21 cellular contexts compared by ENCODE assay signal in the genomic region with DNA sequence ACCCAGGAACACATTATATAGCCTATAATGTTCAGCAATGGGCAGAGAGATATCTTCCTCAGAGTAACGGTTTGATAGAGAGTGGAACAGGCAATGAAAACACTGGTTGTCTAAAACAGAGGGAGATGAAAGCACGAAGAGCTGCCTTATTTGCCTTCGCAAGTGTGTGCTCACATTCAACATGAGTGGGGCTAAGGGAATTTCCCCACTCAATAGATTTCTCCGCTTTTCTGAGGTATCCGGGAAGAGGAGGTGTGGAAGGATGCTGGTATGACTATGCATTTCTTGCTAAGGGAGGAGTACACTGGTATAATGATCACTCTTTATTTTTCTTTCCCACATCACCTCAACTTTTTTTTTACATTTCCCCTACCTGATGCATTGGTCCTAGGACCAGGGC. TPM values are rescaled to one million over a fixed set of nuclear protein-coding genes. Genes with fewer than 3 reads are reported as not detected.
A peak's percentile ranks its signal among the peaks of the same experiment; 100 is the strongest.
DNase-seq lines count a peak whose midpoint lies in the region; FAIRE-seq and TF ChIP-seq lines count a peak whose summit lies in the region.
"Had no signal": no experiment of that assay in that cellular context is flagged by ENCODE, and none has a peak within 500 bp of the region (broad histone marks: within the 10 kb centered on the region; RNA-seq: fewer than 3 reads in every experiment).

No MANE protein-coding gene starts in this region.

- peak overlapping the region; percentile 31 for H3K27ac ChIP-seq in thymus (ENCODE audit: low read depth)
- H3K27ac ChIP-seq in OCI-LY7 (ENCODE audit: low read depth, low read length, poor library complexity, severe bottlenecking) = no peak overlapping the region
- H3K27ac ChIP-seq: BLaER1, GM23248 had no signal

- 97% methylated on average over 5 of the region's 5 CpGs for WGBS in thymus

- H3K27me3 ChIP-seq in thymus (ENCODE audit: control insufficient read depth, insufficient read depth) = no peaks in the 10 kb centered on the region

- H3K4me1 ChIP-seq in thymus (ENCODE audit: control insufficient read depth, insufficient read depth, low read length) (no peaks in the 10 kb centered on the region), OCI-LY7 (ENCODE audit: insufficient read depth, low read length, poor library complexity, severe bottlenecking) (peaks cover 9% of the 10 kb centered on the region)

- peaks cover 21% of the 10 kb centered on the region for H3K9me3 Mint-ChIP-seq in activated naive CD4-positive, alpha-beta T cell treated with anti-CD3 and anti-CD28 coated beads for 36 hours
- H3K9me3 Mint-ChIP-seq in activated T-helper 1 cell treated with anti-CD3 and anti-CD28 coated beads, Interleukin-12 subunit alpha, Interleukin-12 subunit beta, Interleukin-2, Interleukin-4 antibody, amounts not matched to agents 30 ng/mL and 10 ng/mL and 1 ng/mL, durations not matched to agents 14 hours and 24 hours and 36 hours = peaks cover 16% of the 10 kb centered on the region
- H3K9me3 Mint-ChIP-seq: CD4-positive, alpha-beta T cell had no signal

- H3K4me2 ChIP-seq in OCI-LY7 (ENCODE audit: low read length) = no peak overlapping the region
- H3K4me2 ChIP-seq: BLaER1 had no signal

- TF ChIP-seq CTCF in OCI-LY7 (conservative IDR thresholded peaks at IDR 0.05; ENCODE audit: low read length) = no peak

- no peak overlapping the region for H3K4me3 Mint-ChIP-seq in activated naive CD4-positive, alpha-beta T cell treated with anti-CD3 and anti-CD28 coated beads for 36 hours
- no peak overlapping the region for H3K4me3 Mint-ChIP-seq in activated T-helper 1 cell treated with anti-CD3 and anti-CD28 coated beads, Interleukin-12 subunit alpha, Interleukin-12 subunit beta, Interleukin-2, Interleukin-4 antibody, amounts not matched to agents 30 ng/mL and 10 ng/mL and 1 ng/mL, durations not matched to agents 14 hours and 24 hours and 36 hours
- H3K4me3 Mint-ChIP-seq: CD4-positive, alpha-beta T cell had no signal

- peaks cover 21% of the 10 kb centered on the region for H3K36me3 Mint-ChIP-seq in activated naive CD4-positive, alpha-beta T cell treated with anti-CD3 and anti-CD28 coated beads for 36 hours (ENCODE audit: low read depth)
- H3K36me3 Mint-ChIP-seq in activated T-helper 1 cell treated with anti-CD3 and anti-CD28 coated beads, Interleukin-12 subunit alpha, Interleukin-12 subunit beta, Interleukin-2, Interleukin-4 antibody, amounts not matched to agents 30 ng/mL and 10 ng/mL and 1 ng/mL, durations not matched to agents 14 hours and 24 hours and 36 hours (ENCODE audit: low read depth) = peaks cover 26% of the 10 kb centered on the region

- DNase-seq in activated naive CD4-positive, alpha-beta T cell treated with anti-CD3 and anti-CD28 coated beads for 36 hours = peak; percentile 16
- DNase-seq in activated naive CD4-positive, alpha-beta T cell (lab: John Stamatoyannopoulos, UW) = no peak
- DNase-seq in HTR-8/SVneo (ENCODE audit: insufficient read length, low spot score) (no peak), superior temporal gyrus (ENCODE audit: extremely low spot score) (no peak), OCI-LY7 (ENCODE audit: low spot score) (no peak)
- no peak for DNase-seq in activated T-helper 1 cell treated with anti-CD3 and anti-CD28 coated beads, Interleukin-12 subunit alpha, Interleukin-12 subunit beta, Interleukin-2, Interleukin-4 antibody, amounts not matched to agents 30 ng/mL and 10 ng/mL and 1 ng/mL, durations not matched to agents 14 hours and 24 hours and 36 hours (ENCODE audit: low spot score)
- DNase-seq: Caco-2; CD4-positive, alpha-beta T cell; DMS 273 treated with DMSO at 0.1 percent for 48 hours; DMS79 treated with DMSO at 0.1 percent for 48 hours; GM23248; MM.1S; NCI-H1048; NCI-H1417 treated with DMSO at 0.1 percent for 48 hours; NCI-H187; NCI-H446; NCI-H526 had no signal

- POLR2A ChIA-PET in OCI-LY7 (lab: Charles Lee) = no interaction called here

- intact Hi-C loops in activated naive CD4-positive, alpha-beta T cell treated with anti-CD3 and anti-CD28 coated beads for 36 hours (cut with micrococcal nuclease) = no loop called here
- intact Hi-C loops in activated T-helper 1 cell treated with anti-CD3 and anti-CD28 coated beads, Interleukin-12 subunit alpha, Interleukin-12 subunit beta, Interleukin-2, Interleukin-4 antibody, amounts not matched to agents 30 ng/mL and 10 ng/mL and 1 ng/mL, durations not matched to agents 14 hours and 24 hours and 36 hours (cut with micrococcal nuclease) = no loop called here
- intact Hi-C loops in OCI-LY7 (cut with micrococcal nuclease; ENCODE audit: unreplicated experiment) = no loop called here

- H2AFZ ChIP-seq in OCI-LY7 (ENCODE audit: low read length) = no peak overlapping the region
- H2AFZ ChIP-seq: GM23248 had no signal

- H3K4me3 ChIP-seq in thymus (ENCODE audit: low read length) (no peak overlapping the region), OCI-LY7 (ENCODE audit: low read depth, low read length, poor library complexity, severe bottlenecking) (no peak overlapping the region)
- H3K4me3 ChIP-seq: BLaER1, GM23248, HAP-1 had no signal

- H3K79me2 ChIP-seq in OCI-LY7 (ENCODE audit: insufficient read depth, low read depth, low read length) = no peaks in the 10 kb centered on the region

- H3K4me1 Mint-ChIP-seq in activated naive CD4-positive, alpha-beta T cell treated with anti-CD3 and anti-CD28 coated beads for 36 hours (ENCODE audit: low read depth) = peaks cover 23% of the 10 kb centered on the region
- peaks cover 52% of the 10 kb centered on the region for H3K4me1 Mint-ChIP-seq in activated T-helper 1 cell treated with anti-CD3 and anti-CD28 coated beads, Interleukin-12 subunit alpha, Interleukin-12 subunit beta, Interleukin-2, Interleukin-4 antibody, amounts not matched to agents 30 ng/mL and 10 ng/mL and 1 ng/mL, durations not matched to agents 14 hours and 24 hours and 36 hours (ENCODE audit: low read depth)

- peaks cover 2% of the 10 kb centered on the region for H3K9me3 ChIP-seq in thymus (ENCODE audit: control insufficient read depth)
- H3K9me3 ChIP-seq in OCI-LY7 (ENCODE audit: low read length) = no peaks in the 10 kb centered on the region; the same call in 1 of the 2 replicates
- H3K9me3 ChIP-seq: HAP-1 had no signal

- no peaks in the 10 kb centered on the region for H4K20me1 ChIP-seq in OCI-LY7 (ENCODE audit: insufficient read depth, low read length)
- H4K20me1 ChIP-seq: BLaER1 had no signal

- H3K27ac Mint-ChIP-seq in activated naive CD4-positive, alpha-beta T cell treated with anti-CD3 and anti-CD28 coated beads for 36 hours = peak overlapping the region; percentile 13
- peak overlapping the region; percentile 79 for H3K27ac Mint-ChIP-seq in activated T-helper 1 cell treated with anti-CD3 and anti-CD28 coated beads, Interleukin-12 subunit alpha, Interleukin-12 subunit beta, Interleukin-2, Interleukin-4 antibody, amounts not matched to agents 30 ng/mL and 10 ng/mL and 1 ng/mL, durations not matched to agents 14 hours and 24 hours and 36 hours
- H3K27ac Mint-ChIP-seq: CD4-positive, alpha-beta T cell had no signal

- no peaks in the 10 kb centered on the region for H3K9me2 ChIP-seq in OCI-LY7 (ENCODE audit: insufficient read depth, low read length)

- H3K27me3 Mint-ChIP-seq in activated naive CD4-positive, alpha-beta T cell treated with anti-CD3 and anti-CD28 coated beads for 36 hours (ENCODE audit: low read depth) = no peaks in the 10 kb centered on the region
- no peaks in the 10 kb centered on the region for H3K27me3 Mint-ChIP-seq in activated T-helper 1 cell treated with anti-CD3 and anti-CD28 coated beads, Interleukin-12 subunit alpha, Interleukin-12 subunit beta, Interleukin-2, Interleukin-4 antibody, amounts not matched to agents 30 ng/mL and 10 ng/mL and 1 ng/mL, durations not matched to agents 14 hours and 24 hours and 36 hours (ENCODE audit: insufficient read depth)
- H3K27me3 Mint-ChIP-seq: CD4-positive, alpha-beta T cell had no signal

- BruUV-seq in OCI-LY7 (replicated peaks; lab: Mats Ljungman, UMichigan) = no TSS peak

- H3K36me3 ChIP-seq in thymus (ENCODE audit: control insufficient read depth, insufficient read depth) (peaks cover 2% of the 10 kb centered on the region), OCI-LY7 (ENCODE audit: insufficient read depth, low read length) (peaks cover 34% of the 10 kb centered on the region)
- H3K36me3 ChIP-seq: HAP-1 had no signal

- CTCF ChIA-PET in activated naive CD4-positive, alpha-beta T cell treated with anti-CD3 and anti-CD28 coated beads for 36 hours (lab: Charles Lee) = interaction anchor here (1.1 kb wide), 1 partner anchor 9 kb away, joined by 3 read pairs; no protein-coding TSS in a partner anchor
- CTCF ChIA-PET in OCI-LY7 (lab: Charles Lee; ENCODE audit: unreplicated experiment) = no interaction called here

- FAIRE-seq in HTR-8/SVneo (lab: Jason Lieb, UNC) = peak; percentile 48

RNA-seq across cellular contexts. Expression of a gene that starts 7.8 kb away (rescaled TPM):
- not detected for total RNA-seq in activated naive CD4-positive, alpha-beta T cell treated with anti-CD3 and anti-CD28 coated beads for 36 hours
- total RNA-seq in activated T-helper 1 cell treated with anti-CD3 and anti-CD28 coated beads, Interleukin-12 subunit alpha, Interleukin-12 subunit beta, Interleukin-2, Interleukin-4 antibody, amounts not matched to agents 30 ng/mL and 10 ng/mL and 1 ng/mL, durations not matched to agents 14 hours and 24 hours and 36 hours = 0.08 and 0.49 TPM in 2 replicates
- 0.50 TPM for polyA plus RNA-seq in thymus
- total RNA-seq in OCI-LY7 (2014; rRNA removed; shearing (Covaris generic)) = not detected in 2 replicates
- 0.20 and 0.53 TPM in 2 replicates for total RNA-seq in OCI-LY7 (2022)
- total RNA-seq: Caco-2; CD4-positive, alpha-beta T cell; GM23248; HT-29 had no signal

RNA-seq across cellular contexts. Expression of a gene that starts 27.4 kb away (rescaled TPM):
- not detected for total RNA-seq in activated naive CD4-positive, alpha-beta T cell treated with anti-CD3 and anti-CD28 coated beads for 36 hours
- 0.66 and 1.2 TPM in 2 replicates for total RNA-seq in activated T-helper 1 cell treated with anti-CD3 and anti-CD28 coated beads, Interleukin-12 subunit alpha, Interleukin-12 subunit beta, Interleukin-2, Interleukin-4 antibody, amounts not matched to agents 30 ng/mL and 10 ng/mL and 1 ng/mL, durations not matched to agents 14 hours and 24 hours and 36 hours
- polyA plus RNA-seq in thymus = 6.8 TPM
- total RNA-seq in OCI-LY7 (2014; rRNA removed; shearing (Covaris generic)) = not detected in 2 replicates
- total RNA-seq in OCI-LY7 (2022) = not detected in 2 replicates
- total RNA-seq: Caco-2; CD4-positive, alpha-beta T cell; GM23248; HT-29 had no signal
